ENCODE assay signal across 33 cellular contexts in genomic region chr11:72233056-72233772, GRCh38. TPM values are rescaled to one million over a fixed set of nuclear protein-coding genes. Genes with fewer than 3 reads are reported as not detected.
DNase-seq lines count a peak whose midpoint lies in the region; ATAC-seq, FAIRE-seq and TF ChIP-seq lines count a peak whose summit lies in the region.
"Had no signal": no experiment of that assay in that cellular context is flagged by ENCODE, and none has a peak within 500 bp of the region (broad histone marks: within the 10 kb centered on the region; RNA-seq: fewer than 3 reads in every experiment).

No MANE protein-coding gene starts in this region.

- H3K27ac ChIP-seq in Panc1 (ENCODE audit: low read length) (no peak overlapping the region), HepG2 (ENCODE audit: extremely low read length, insufficient read depth, low read length) (no peak overlapping the region), subcutaneous abdominal adipose tissue (ENCODE audit: low read depth, low read length) (peak overlapping the region; percentile 57), esophagus squamous epithelium (no peak overlapping the region)
- H3K27ac ChIP-seq: brain microvascular endothelial cell, foreskin keratinocyte, pancreas, SK-N-MC, tibial nerve had no signal

- TF ChIP-seq EP300 in HepG2 (IDR thresholded peaks at IDR 0.05; ENCODE audit: low read depth in 2 of 2, low read length in 2 of 2) (no peak), HepG2 (CRISPR knock-in tag; IDR thresholded peaks at IDR 0.05; ENCODE audit: borderline replicate concordance) (no peak)

- no peak for FAIRE-seq in HepG2 (lab: Jason Lieb, UNC)
- FAIRE-seq: GM12891, GM19239, pancreas had no signal

- H3K79me2 ChIP-seq in HepG2 (ENCODE audit: insufficient read depth, low read length): no peaks in the 10 kb centered on the region

- TSS peak; percentile 28 for BruUV-seq in Panc1 (replicated peaks; lab: Mats Ljungman, UMichigan)
- BruUV-seq in HepG2 (replicated peaks; lab: Mats Ljungman, UMichigan): no TSS peak

- H3K4me1 ChIP-seq in Panc1 (ENCODE audit: control insufficient read depth, insufficient read depth, low read length) (peaks cover 2% of the 10 kb centered on the region; the same call in 1 of the 2 replicates), HepG2 (ENCODE audit: insufficient read depth, low read length) (no peaks in the 10 kb centered on the region), subcutaneous abdominal adipose tissue (ENCODE audit: control insufficient read depth in 5 of 5, insufficient read depth in 5 of 5, low read length in 5 of 5) (peaks cover 2 to 69% (median 54%) of the 10 kb centered on the region in 5 donors), esophagus squamous epithelium (peaks cover 4 to 35% (median 5%) of the 10 kb centered on the region in 3 donors)
- H3K4me1 ChIP-seq: foreskin keratinocyte, pancreas had no signal

- no peak overlapping the region for H2AFZ ChIP-seq in HepG2 (ENCODE audit: low read length)

- peak; percentile 26 for DNase-seq in activated CD4-positive, CD25-positive, alpha-beta regulatory T cell treated with anti-CD3 and anti-CD28 coated beads, Interleukin-2, amount 50 U/mL, for 72 hours
- no peak for DNase-seq in activated CD4-positive, CD25-positive, alpha-beta regulatory T cell (lab: John Stamatoyannopoulos, UW)
- DNase-seq in Panc1 (ENCODE audit: low read depth, low spot score): no peak
- DNase-seq in HepG2 (ENCODE audit: low spot score): no peak
- no peak for DNase-seq in NOMO-1 (lab: John Stamatoyannopoulos, UW; ENCODE audit: unreplicated experiment in 2 of 2)
- no peak for DNase-seq in esophagus squamous epithelium (lab: John Stamatoyannopoulos, UW)
- no peak for DNase-seq in activated T-cell treated with anti-CD3 and anti-CD28 coated beads for 4 hours
- DNase-seq: activated CD4-positive, alpha-beta T cell treated with anti-CD3 and anti-CD28 coated beads, Interleukin-2, amount 10 ng/mL, durations not matched to agents 7 days and 5 days; activated gamma-delta T cell treated with Interleukin-2 at 50 U/mL for 16 hours; brain microvascular endothelial cell; COR-L47; DMS79 treated with DMSO at 0.1 percent for 48 hours; effector CD4-positive, alpha-beta T cell; erythroblast; foreskin keratinocyte; NCI-H1092; NCI-H187; NCI-H69; RPMI8226; stimulated activated CD4-positive, alpha-beta T cell treated with anti-CD3 and anti-CD28 coated beads, Interleukin-12 subunit alpha, Interleukin-12 subunit beta, amount 100 ng/mL, for 4 hours; stimulated activated CD4-positive, alpha-beta T cell treated with anti-CD3 and anti-CD28 coated beads, Interleukin-4, amount 100 ng/mL, for 4 hours had no signal

- H3K27me3 ChIP-seq in Panc1 (ENCODE audit: control insufficient read depth, insufficient read depth, low read length) (no peaks in the 10 kb centered on the region), HepG2 (ENCODE audit: control insufficient read depth in 1 of 2, insufficient read depth in 2 of 2, low read length in 2 of 2) (no peaks in the 10 kb centered on the region), subcutaneous abdominal adipose tissue (ENCODE audit: control insufficient read depth in 5 of 5, insufficient read depth in 4 of 5, low read length in 5 of 5) (no peaks in the 10 kb centered on the region), esophagus squamous epithelium (no peaks in the 10 kb centered on the region)
- H3K27me3 ChIP-seq: brain microvascular endothelial cell, foreskin keratinocyte, pancreas, tibial nerve had no signal

- ATAC-seq in Panc1 (no peak), HepG2 (no peak)
- ATAC-seq: foreskin keratinocyte; naive thymus-derived CD8-positive, alpha-beta T cell; pancreas; right cardiac atrium had no signal

- WGBS in HepG2 (ENCODE audit: low lambda C conversion rate): 94% methylated on average over 12 of the region's 13 CpGs
- 80 to 81% methylated on average over 4 to 5 of the region's 13 CpGs for WGBS in esophagus squamous epithelium, 2 donors

- TF ChIP-seq CTCF in Panc1 (IDR thresholded peaks at IDR 0.05): no peak
- no peak for TF ChIP-seq CTCF in HepG2 (CRISPR knock-in tag; IDR thresholded peaks at IDR 0.05)
- TF ChIP-seq CTCF in esophagus squamous epithelium (IDR thresholded peaks at IDR 0.05): no peak

- no peak overlapping the region for H3K9ac ChIP-seq in HepG2 (ENCODE audit: insufficient read depth, low read depth, low read length)
- H3K9ac ChIP-seq in subcutaneous abdominal adipose tissue (ENCODE audit: low read length in 5 of 5): peak overlapping the region in 1 of 5 donors; percentile 37

- H4K20me1 ChIP-seq in HepG2 (ENCODE audit: insufficient read depth, low read length): no peaks in the 10 kb centered on the region

- H3K36me3 ChIP-seq in Panc1 (ENCODE audit: control insufficient read depth, insufficient read depth, low read length) (peaks cover 17% of the 10 kb centered on the region), HepG2 (replicated peaks in 1 of 2; ENCODE audit: control insufficient read depth in 1 of 2, insufficient read depth in 2 of 2, low read length in 2 of 2) (peaks cover 21 to 61% of the 10 kb centered on the region in 2 experiments; a peak in 4 of 5 replicates), subcutaneous abdominal adipose tissue (ENCODE audit: control insufficient read depth in 5 of 5, insufficient read depth in 5 of 5, low read length in 5 of 5) (peaks cover 2 to 99% (median 94%) of the 10 kb centered on the region in 5 donors), esophagus squamous epithelium (peaks cover 65 to 100% (median 67%) of the 10 kb centered on the region in 3 donors)

- H3K9me3 ChIP-seq in Panc1 (ENCODE audit: control insufficient read depth, insufficient read depth, low read depth, low read length) (no peaks in the 10 kb centered on the region), HepG2 (ENCODE audit: low read length) (no peaks in the 10 kb centered on the region), subcutaneous abdominal adipose tissue (ENCODE audit: control insufficient read depth in 5 of 5, low read length in 5 of 5) (no peaks in the 10 kb centered on the region), esophagus squamous epithelium (no peaks in the 10 kb centered on the region)
- H3K9me3 ChIP-seq: pancreas, tibial nerve had no signal

- TF ChIP-seq POLR2A in HepG2 (IDR thresholded peaks at IDR 0.05; ENCODE audit: insufficient read depth in 1 of 2, low read depth in 2 of 2, low read length in 2 of 2) (0 out of 4 replicates have a peak, but pooled peaks of 1 of the 2 experiments have one; percentile 10), esophagus squamous epithelium (IDR thresholded peaks at IDR 0.05) (no peak)

- CTCF ChIA-PET in Panc1 (lab: Charles Lee): no interaction called here
- CTCF ChIA-PET in HepG2 (lab: Yijun Ruan, JAX; ENCODE audit: low intra/inter-chr PET ratio, low total read pairs): no interaction called here

- POLR2A ChIA-PET in Panc1 (lab: Charles Lee) (no interaction called here), HepG2 (lab: Yijun Ruan, JAX) (no interaction called here)

- intact Hi-C loops in Panc1 (cut with micrococcal nuclease; ENCODE audit: unreplicated experiment): no loop called here
- intact Hi-C loops in HepG2 (cut with micrococcal nuclease; ENCODE audit: unreplicated experiment): no loop called here
- intact Hi-C loops in esophagus squamous epithelium (cut with DNase I): no loop called here

- no peak for TF ChIP-seq RAD21 in HepG2 (CRISPR knock-in tag; IDR thresholded peaks at IDR 0.05)

- H3K4me3 ChIP-seq in Panc1 (ENCODE audit: low read depth in 2 of 2, low read length in 2 of 2) (no peak overlapping the region), HepG2 (replicated peaks in 1 of 3; ENCODE audit: insufficient read depth in 1 of 3, low read depth in 2 of 3, low read length in 3 of 3) (no peak overlapping the region), subcutaneous abdominal adipose tissue (ENCODE audit: low read depth in 1 of 5, low read length in 5 of 5) (no peak overlapping the region), esophagus squamous epithelium (no peak overlapping the region)
- H3K4me3 ChIP-seq: pancreas, SK-N-MC, tibial nerve had no signal

- H3K4me2 ChIP-seq in HepG2 (ENCODE audit: low read depth, low read length): no peak overlapping the region

- in situ Hi-C loops in Panc1 (cut with HindIII; ENCODE audit: low pct_unique_long_range_greater_than_20kb, low sequenced_read_pairs) (no loop called here), HepG2 (cut with HindIII; ENCODE audit: extremely low pct_ligation_motif_present, low pct_unique_long_range_greater_than_20kb) (no loop called here)

RNA-seq across cellular contexts. Expression of gene INPPL1, which starts 8.6 kb away (rescaled TPM):
- total RNA-seq in Panc1 (2021; ENCODE audit: unreplicated experiment) (298 TPM), HepG2 (2016; rRNA removed; fragmentation: Illumina TruSeq; extraction: Trizol) (14.4 and 29.1 TPM in 2 replicates), esophagus squamous epithelium (10 to 100 TPM; 22.4 to 61.2 (median 26.3) TPM)
- 383 TPM for polyA plus RNA-seq in Panc1 (2012; ENCODE audit: insufficient read length)
- total RNA-seq in HepG2 (2016; cell fraction: cytosol; rRNA removed; fragmentation: Illumina TruSeq; extraction: Trizol; ENCODE audit: low read depth): 21.4 and 25.1 TPM in 2 replicates
- 10.8 and 29.6 TPM in 2 replicates for total RNA-seq in HepG2 (2016; cell fraction: insoluble cytoplasmic fraction; rRNA removed; fragmentation: Illumina TruSeq; extraction: Trizol)
- 10.1 and 10.8 TPM in 2 replicates for total RNA-seq in HepG2 (2016; cell fraction: membrane; rRNA removed; fragmentation: Illumina TruSeq; extraction: Trizol)
- total RNA-seq in HepG2 (2016; cell fraction: nucleus; rRNA removed; fragmentation: Illumina TruSeq; extraction: Trizol): 31.6 and 36.2 TPM in 2 replicates
- polyA plus RNA-seq in HepG2 (2011; rRNA removed): 66.9 and 80.4 TPM in 2 replicates
- 19.0 and 23.6 TPM in 2 replicates for polyA plus RNA-seq in HepG2 (2011; cell fraction: cytosol; rRNA removed)
- 500 and 631 TPM in 2 replicates for polyA plus RNA-seq in HepG2 (2011; cell fraction: nucleus; rRNA removed)
- 32.6 and 49.5 TPM in 2 replicates for polyA plus RNA-seq in HepG2 (2012)
- 1.8 and 1.9 TPM in 2 replicates for polyA plus RNA-seq in HepG2 (2016; cell fraction: cytosol; fragmentation: Illumina TruSeq; extraction: Trizol; ENCODE audit: low read depth)
- 10.8 and 14.0 TPM in 2 replicates for polyA plus RNA-seq in HepG2 (2016; cell fraction: insoluble cytoplasmic fraction; fragmentation: Illumina TruSeq; extraction: Trizol; ENCODE audit: low read depth)
- polyA plus RNA-seq in HepG2 (2016; cell fraction: membrane; fragmentation: Illumina TruSeq; extraction: Trizol; ENCODE audit: low read depth): 4.2 and 4.9 TPM in 2 replicates
- polyA plus RNA-seq in HepG2 (2016; cell fraction: nucleus; fragmentation: Illumina TruSeq; extraction: Trizol; ENCODE audit: insufficient read depth, low read depth): 127 and 134 TPM in 2 replicates
- polyA minus RNA-seq in HepG2 (2011; rRNA and poly(A)+ RNA removed; ENCODE audit: low replicate concordance): 73.5 and 218 TPM in 2 replicates
- 27.6 and 29.9 TPM in 2 replicates for polyA minus RNA-seq in HepG2 (2011; cell fraction: cytosol; rRNA and poly(A)+ RNA removed)
- 106 and 116 TPM in 2 replicates for polyA minus RNA-seq in HepG2 (2011; cell fraction: nucleus; rRNA and poly(A)+ RNA removed)

RNA-seq across cellular contexts. Expression of gene PHOX2A, which starts 10.8 kb away (rescaled TPM):
- not detected for total RNA-seq in Panc1 (2021; ENCODE audit: unreplicated experiment)
- not detected for polyA plus RNA-seq in Panc1 (2012; ENCODE audit: insufficient read length)
- total RNA-seq in HepG2 (2016; rRNA removed; fragmentation: Illumina TruSeq; extraction: Trizol): not detected in 2 replicates
- total RNA-seq in HepG2 (2016; cell fraction: cytosol; rRNA removed; fragmentation: Illumina TruSeq; extraction: Trizol; ENCODE audit: low read depth): not detected in 2 replicates
- not detected in 2 replicates for total RNA-seq in HepG2 (2016; cell fraction: insoluble cytoplasmic fraction; rRNA removed; fragmentation: Illumina TruSeq; extraction: Trizol)
- not detected in 2 replicates for total RNA-seq in HepG2 (2016; cell fraction: membrane; rRNA removed; fragmentation: Illumina TruSeq; extraction: Trizol)
- not detected in 2 replicates for total RNA-seq in HepG2 (2016; cell fraction: nucleus; rRNA removed; fragmentation: Illumina TruSeq; extraction: Trizol)
- polyA plus RNA-seq in HepG2 (2011; rRNA removed): not detected in 2 replicates
- not detected in 2 replicates for polyA plus RNA-seq in HepG2 (2011; cell fraction: cytosol; rRNA removed)
- not detected in 2 replicates for polyA plus RNA-seq in HepG2 (2011; cell fraction: nucleus; rRNA removed)
- polyA plus RNA-seq in HepG2 (2012): not detected in 2 replicates
- not detected in 2 replicates for polyA plus RNA-seq in HepG2 (2016; cell fraction: cytosol; fragmentation: Illumina TruSeq; extraction: Trizol; ENCODE audit: low read depth)
- not detected in 2 replicates for polyA plus RNA-seq in HepG2 (2016; cell fraction: insoluble cytoplasmic fraction; fragmentation: Illumina TruSeq; extraction: Trizol; ENCODE audit: low read depth)
- not detected in 2 replicates for polyA plus RNA-seq in HepG2 (2016; cell fraction: membrane; fragmentation: Illumina TruSeq; extraction: Trizol; ENCODE audit: low read depth)
- not detected in 2 replicates for polyA plus RNA-seq in HepG2 (2016; cell fraction: nucleus; fragmentation: Illumina TruSeq; extraction: Trizol; ENCODE audit: insufficient read depth, low read depth)
- polyA minus RNA-seq in HepG2 (2011; rRNA and poly(A)+ RNA removed; ENCODE audit: low replicate concordance): not detected in 2 replicates
- polyA minus RNA-seq in HepG2 (2011; cell fraction: cytosol; rRNA and poly(A)+ RNA removed): not detected in 2 replicates
- not detected in 2 replicates for polyA minus RNA-seq in HepG2 (2011; cell fraction: nucleus; rRNA and poly(A)+ RNA removed)
- total RNA-seq in esophagus squamous epithelium: not detected
- total RNA-seq: A172; activated CD4-positive, alpha-beta T cell treated with anti-CD3 and anti-CD28 coated beads, Interleukin-2, amount 10 ng/mL, durations not matched to agents 7 days and 5 days; chondrocyte; foreskin keratinocyte; mesothelial cell of epicardium; naive thymus-derived CD8-positive, alpha-beta T cell; right cardiac atrium; T-helper 2 cell treated with Interferon-gamma antibody and Interleukin-4, amounts not matched to agents 100 ng/mL and 5 ng/mL, for 36 hours; tibial nerve had no signal
- polyA plus RNA-seq: foreskin keratinocyte; naive thymus-derived CD8-positive, alpha-beta T cell had no signal

RNA-seq across cellular contexts. Expression of gene FOLR2, which starts 16.6 kb away (rescaled TPM):
- total RNA-seq in Panc1 (2021; ENCODE audit: unreplicated experiment) (not detected), HepG2 (2016; rRNA removed; fragmentation: Illumina TruSeq; extraction: Trizol) (not detected in 2 replicates), esophagus squamous epithelium (10 to 100 TPM in 1 of 4 donors, 1 to 10 TPM in 2, not detected in 1; 1.7 to 41.6 (median 9.1) TPM)
- not detected for polyA plus RNA-seq in Panc1 (2012; ENCODE audit: insufficient read length)
- total RNA-seq in HepG2 (2016; cell fraction: cytosol; rRNA removed; fragmentation: Illumina TruSeq; extraction: Trizol; ENCODE audit: low read depth): not detected in 2 replicates
- total RNA-seq in HepG2 (2016; cell fraction: insoluble cytoplasmic fraction; rRNA removed; fragmentation: Illumina TruSeq; extraction: Trizol): not detected in 2 replicates
- total RNA-seq in HepG2 (2016; cell fraction: membrane; rRNA removed; fragmentation: Illumina TruSeq; extraction: Trizol): not detected in 2 replicates
- total RNA-seq in HepG2 (2016; cell fraction: nucleus; rRNA removed; fragmentation: Illumina TruSeq; extraction: Trizol): not detected in 2 replicates
- polyA plus RNA-seq in HepG2 (2011; rRNA removed): 0.09 and 0.33 TPM in 2 replicates
- polyA plus RNA-seq in HepG2 (2011; cell fraction: cytosol; rRNA removed): 0.15 TPM in 2 replicates
- not detected in 2 replicates for polyA plus RNA-seq in HepG2 (2011; cell fraction: nucleus; rRNA removed)
- 0.15 and 0.23 TPM in 2 replicates for polyA plus RNA-seq in HepG2 (2012)
- polyA plus RNA-seq in HepG2 (2016; cell fraction: cytosol; fragmentation: Illumina TruSeq; extraction: Trizol; ENCODE audit: low read depth): 0.15 TPM in 1 of 2 replicates, not detected in the other
- not detected in 2 replicates for polyA plus RNA-seq in HepG2 (2016; cell fraction: insoluble cytoplasmic fraction; fragmentation: Illumina TruSeq; extraction: Trizol; ENCODE audit: low read depth)
- polyA plus RNA-seq in HepG2 (2016; cell fraction: membrane; fragmentation: Illumina TruSeq; extraction: Trizol; ENCODE audit: low read depth): not detected in 2 replicates
- not detected in 2 replicates for polyA plus RNA-seq in HepG2 (2016; cell fraction: nucleus; fragmentation: Illumina TruSeq; extraction: Trizol; ENCODE audit: insufficient read depth, low read depth)
- 0.21 and 0.86 TPM in 2 replicates for polyA minus RNA-seq in HepG2 (2011; rRNA and poly(A)+ RNA removed; ENCODE audit: low replicate concordance)
- not detected in 2 replicates for polyA minus RNA-seq in HepG2 (2011; cell fraction: cytosol; rRNA and poly(A)+ RNA removed)
- not detected in 2 replicates for polyA minus RNA-seq in HepG2 (2011; cell fraction: nucleus; rRNA and poly(A)+ RNA removed)
- total RNA-seq: A172; activated CD4-positive, alpha-beta T cell treated with anti-CD3 and anti-CD28 coated beads, Interleukin-2, amount 10 ng/mL, durations not matched to agents 7 days and 5 days; chondrocyte; foreskin keratinocyte; mesothelial cell of epicardium; T-helper 2 cell treated with Interferon-gamma antibody and Interleukin-4, amounts not matched to agents 100 ng/mL and 5 ng/mL, for 36 hours had no signal
- polyA plus RNA-seq: foreskin keratinocyte; naive thymus-derived CD8-positive, alpha-beta T cell had no signal

RNA-seq across cellular contexts. Expression of gene FOLR1, which starts 41.3 kb away (rescaled TPM):
- not detected for total RNA-seq in Panc1 (2021; ENCODE audit: unreplicated experiment)
- not detected for polyA plus RNA-seq in Panc1 (2012; ENCODE audit: insufficient read length)
- total RNA-seq in HepG2 (2016; rRNA removed; fragmentation: Illumina TruSeq; extraction: Trizol): not detected in 2 replicates
- not detected in 2 replicates for total RNA-seq in HepG2 (2016; cell fraction: cytosol; rRNA removed; fragmentation: Illumina TruSeq; extraction: Trizol; ENCODE audit: low read depth)
- not detected in 2 replicates for total RNA-seq in HepG2 (2016; cell fraction: insoluble cytoplasmic fraction; rRNA removed; fragmentation: Illumina TruSeq; extraction: Trizol)
- total RNA-seq in HepG2 (2016; cell fraction: membrane; rRNA removed; fragmentation: Illumina TruSeq; extraction: Trizol): not detected in 2 replicates
- total RNA-seq in HepG2 (2016; cell fraction: nucleus; rRNA removed; fragmentation: Illumina TruSeq; extraction: Trizol): not detected in 2 replicates
- polyA plus RNA-seq in HepG2 (2011; rRNA removed): 0.20 and 0.26 TPM in 2 replicates
- polyA plus RNA-seq in HepG2 (2011; cell fraction: cytosol; rRNA removed): 0.12 and 0.17 TPM in 2 replicates
- 0.23 TPM in 1 of 2 replicates, not detected in the other for polyA plus RNA-seq in HepG2 (2011; cell fraction: nucleus; rRNA removed)
- not detected in 2 replicates for polyA plus RNA-seq in HepG2 (2012)
- not detected in 2 replicates for polyA plus RNA-seq in HepG2 (2016; cell fraction: cytosol; fragmentation: Illumina TruSeq; extraction: Trizol; ENCODE audit: low read depth)
- not detected in 2 replicates for polyA plus RNA-seq in HepG2 (2016; cell fraction: insoluble cytoplasmic fraction; fragmentation: Illumina TruSeq; extraction: Trizol; ENCODE audit: low read depth)
- not detected in 2 replicates for polyA plus RNA-seq in HepG2 (2016; cell fraction: membrane; fragmentation: Illumina TruSeq; extraction: Trizol; ENCODE audit: low read depth)
- not detected in 2 replicates for polyA plus RNA-seq in HepG2 (2016; cell fraction: nucleus; fragmentation: Illumina TruSeq; extraction: Trizol; ENCODE audit: insufficient read depth, low read depth)
- 188 TPM in 1 of 2 replicates, not detected in the other for polyA minus RNA-seq in HepG2 (2011; rRNA and poly(A)+ RNA removed; ENCODE audit: low replicate concordance)
- 1.3 and 1.7 TPM in 2 replicates for polyA minus RNA-seq in HepG2 (2011; cell fraction: cytosol; rRNA and poly(A)+ RNA removed)
- polyA minus RNA-seq in HepG2 (2011; cell fraction: nucleus; rRNA and poly(A)+ RNA removed): 0.62 and 0.90 TPM in 2 replicates
- total RNA-seq in esophagus squamous epithelium: 1 to 10 TPM in 2 of 4 donors, under 1 TPM in 1, not detected in 1; 0.38 to 7.6 (median 1.5) TPM
- total RNA-seq: A172; activated CD4-positive, alpha-beta T cell treated with anti-CD3 and anti-CD28 coated beads, Interleukin-2, amount 10 ng/mL, durations not matched to agents 7 days and 5 days; foreskin keratinocyte; naive thymus-derived CD8-positive, alpha-beta T cell; T-helper 2 cell treated with Interferon-gamma antibody and Interleukin-4, amounts not matched to agents 100 ng/mL and 5 ng/mL, for 36 hours had no signal
- polyA plus RNA-seq: foreskin keratinocyte; naive thymus-derived CD8-positive, alpha-beta T cell had no signal
